10 cellular contexts compared by ENCODE assay signal in genomic region chr7:39686261-39686924, GRCh38.
DNase-seq lines count a peak whose midpoint lies in the region; ATAC-seq lines count a peak whose summit lies in the region.
"Had no signal": no experiment of that assay in that cellular context is flagged by ENCODE, and none has a peak within 500 bp of the region (broad histone marks: within the 10 kb centered on the region; RNA-seq: fewer than 3 reads in every experiment).

No MANE protein-coding gene starts in this region.

- ATAC-seq in activated T-cell treated with anti-CD3 and anti-CD28 coated beads, Interleukin-2, amount 50 U/mL, for 72 hours (replicated peaks in 1 of 2), result peak; percentile 62 to 78
- ATAC-seq in HG02588 (IDR thresholded peaks at IDR 0.05; ENCODE audit: unreplicated experiment), result peak; percentile 69
- peak; percentile 90 for ATAC-seq in stimulated activated effector memory CD8-positive, alpha-beta T cell treated with anti-CD3 and anti-CD28 coated beads, Interleukin-12 subunit alpha, Interleukin-12 subunit beta, amount 100 ng/mL, for 72 hours
- ATAC-seq in activated CD8-positive, alpha-beta memory T cell treated with anti-CD3 and anti-CD28 coated beads, Interleukin-2, amount 10 ng/mL, durations not matched to agents 7 days and 5 days, result no peak

- no peaks in the 10 kb centered on the region for H3K9me3 Mint-ChIP-seq in activated T-cell treated with anti-CD3 and anti-CD28 coated beads, Interleukin-2, amount 50 U/mL, for 72 hours
- H3K9me3 Mint-ChIP-seq in stimulated activated effector memory CD8-positive, alpha-beta T cell treated with anti-CD3 and anti-CD28 coated beads, Interleukin-12 subunit alpha, Interleukin-12 subunit beta, amount 100 ng/mL, for 72 hours, result no peaks in the 10 kb centered on the region
- H3K9me3 Mint-ChIP-seq in activated CD8-positive, alpha-beta memory T cell treated with anti-CD3 and anti-CD28 coated beads, Interleukin-2, amount 10 ng/mL, durations not matched to agents 7 days and 5 days (ENCODE audit: low read depth), result no peaks in the 10 kb centered on the region
- H3K9me3 Mint-ChIP-seq: T-helper 1 cell treated with Interleukin-12 subunit alpha and Interleukin-12 subunit beta and Interleukin-4 antibody, amounts not matched to agents 30 μg/mL and 1 μg/mL, for 36 hours had no signal

- CTCF ChIA-PET in activated CD8-positive, alpha-beta memory T cell treated with anti-CD3 and anti-CD28 coated beads, Interleukin-2, amount 10 ng/mL, durations not matched to agents 7 days and 5 days (lab: Charles Lee), result no interaction called here

- peaks cover 2 to 8% of the 10 kb centered on the region in 2 donors for H3K36me3 Mint-ChIP-seq in activated T-cell treated with anti-CD3 and anti-CD28 coated beads, Interleukin-2, amount 50 U/mL, for 72 hours (ENCODE audit: insufficient read depth in 2 of 2)
- H3K36me3 Mint-ChIP-seq in stimulated activated effector memory CD8-positive, alpha-beta T cell treated with anti-CD3 and anti-CD28 coated beads, Interleukin-12 subunit alpha, Interleukin-12 subunit beta, amount 100 ng/mL, for 72 hours, result peaks cover 28% of the 10 kb centered on the region
- peaks cover 26% of the 10 kb centered on the region for H3K36me3 Mint-ChIP-seq in activated CD8-positive, alpha-beta memory T cell treated with anti-CD3 and anti-CD28 coated beads, Interleukin-2, amount 10 ng/mL, durations not matched to agents 7 days and 5 days

- no peak for DNase-seq in activated T-cell treated with anti-CD3 and anti-CD28 coated beads, Interleukin-2, amount 50 U/mL, for 72 hours
- DNase-seq in activated T-cell treated with anti-CD3 and anti-CD28 coated beads for 4 hours (no peak), RPMI7951 (ENCODE audit: low read depth) (peak; percentile 51), OCI-M2 (lab: John Stamatoyannopoulos, UW; ENCODE audit: unreplicated experiment) (no peak)
- no peak for DNase-seq in stimulated activated effector memory CD8-positive, alpha-beta T cell treated with anti-CD3 and anti-CD28 coated beads, Interleukin-12 subunit alpha, Interleukin-12 subunit beta, amount 100 ng/mL, for 72 hours (ENCODE audit: low spot score in 2 of 2)
- no peak for DNase-seq in activated CD8-positive, alpha-beta memory T cell treated with anti-CD3 and anti-CD28 coated beads, Interleukin-2, amount 10 ng/mL, durations not matched to agents 7 days and 5 days
- no peak for DNase-seq in activated CD4-positive, alpha-beta T cell treated with anti-CD3 and anti-CD28 coated beads for 4 hours
- DNase-seq: brain microvascular endothelial cell had no signal

- peak overlapping the region in 1 of 2 donors; percentile 38 for H3K4me3 Mint-ChIP-seq in activated T-cell treated with anti-CD3 and anti-CD28 coated beads, Interleukin-2, amount 50 U/mL, for 72 hours
- H3K4me3 Mint-ChIP-seq in stimulated activated effector memory CD8-positive, alpha-beta T cell treated with anti-CD3 and anti-CD28 coated beads, Interleukin-12 subunit alpha, Interleukin-12 subunit beta, amount 100 ng/mL, for 72 hours, result no peak overlapping the region
- no peak overlapping the region for H3K4me3 Mint-ChIP-seq in activated CD8-positive, alpha-beta memory T cell treated with anti-CD3 and anti-CD28 coated beads, Interleukin-2, amount 10 ng/mL, durations not matched to agents 7 days and 5 days
- H3K4me3 Mint-ChIP-seq: T-helper 1 cell treated with Interleukin-12 subunit alpha and Interleukin-12 subunit beta and Interleukin-4 antibody, amounts not matched to agents 30 μg/mL and 1 μg/mL, for 36 hours had no signal

- H3K27me3 Mint-ChIP-seq in activated T-cell treated with anti-CD3 and anti-CD28 coated beads, Interleukin-2, amount 50 U/mL, for 72 hours (ENCODE audit: low read depth), result no peaks in the 10 kb centered on the region
- no peaks in the 10 kb centered on the region for H3K27me3 Mint-ChIP-seq in activated CD8-positive, alpha-beta memory T cell treated with anti-CD3 and anti-CD28 coated beads, Interleukin-2, amount 10 ng/mL, durations not matched to agents 7 days and 5 days

- peaks cover 48% of the 10 kb centered on the region for H3K4me1 Mint-ChIP-seq in activated T-cell treated with anti-CD3 and anti-CD28 coated beads, Interleukin-2, amount 50 U/mL, for 72 hours (ENCODE audit: low read depth)
- H3K4me1 Mint-ChIP-seq in stimulated activated effector memory CD8-positive, alpha-beta T cell treated with anti-CD3 and anti-CD28 coated beads, Interleukin-12 subunit alpha, Interleukin-12 subunit beta, amount 100 ng/mL, for 72 hours, result peaks cover 33% of the 10 kb centered on the region
- H3K4me1 Mint-ChIP-seq in activated CD8-positive, alpha-beta memory T cell treated with anti-CD3 and anti-CD28 coated beads, Interleukin-2, amount 10 ng/mL, durations not matched to agents 7 days and 5 days, result peaks cover 5% of the 10 kb centered on the region

- H3K27ac Mint-ChIP-seq in activated T-cell treated with anti-CD3 and anti-CD28 coated beads, Interleukin-2, amount 50 U/mL, for 72 hours, result peak overlapping the region; percentile 41
- H3K27ac Mint-ChIP-seq in stimulated activated effector memory CD8-positive, alpha-beta T cell treated with anti-CD3 and anti-CD28 coated beads, Interleukin-12 subunit alpha, Interleukin-12 subunit beta, amount 100 ng/mL, for 72 hours, result peak overlapping the region; percentile 67
- no peak overlapping the region for H3K27ac Mint-ChIP-seq in activated CD8-positive, alpha-beta memory T cell treated with anti-CD3 and anti-CD28 coated beads, Interleukin-2, amount 10 ng/mL, durations not matched to agents 7 days and 5 days
- H3K27ac Mint-ChIP-seq: T-helper 1 cell treated with Interleukin-12 subunit alpha and Interleukin-12 subunit beta and Interleukin-4 antibody, amounts not matched to agents 30 μg/mL and 1 μg/mL, for 36 hours had no signal
